Comparison of ENCODE assay signal across 9 cellular contexts in genomic region chr1:185693654-185694053, GRCh38. TPM values are rescaled to one million over a fixed set of nuclear protein-coding genes. Genes with fewer than 3 reads are reported as not detected.
A peak's percentile ranks its signal among the peaks of the same experiment; 100 is the strongest.
DNase-seq lines count a peak whose midpoint lies in the region; ATAC-seq and TF ChIP-seq lines count a peak whose summit lies in the region.
"Had no signal": no experiment of that assay in that cellular context is flagged by ENCODE, and none has a peak within 500 bp of the region (broad histone marks: within the 10 kb centered on the region; RNA-seq: fewer than 3 reads in every experiment).

No MANE protein-coding gene starts in this region.

- H3K9me3 Mint-ChIP-seq in activated CD8-positive, alpha-beta memory T cell treated with anti-CD3 and anti-CD28 coated beads, Interleukin-2, amount 10 ng/mL, durations not matched to agents 7 days and 5 days (ENCODE audit: low read depth) = no peaks in the 10 kb centered on the region
- peaks cover 0 to 12% of the 10 kb centered on the region in 2 donors for H3K9me3 Mint-ChIP-seq in stimulated activated naive CD8-positive, alpha-beta T cell treated with anti-CD3 and anti-CD28 coated beads, Interleukin-15, amount 100 ng/mL, for 72 hours

- H3K36me3 Mint-ChIP-seq in activated CD8-positive, alpha-beta memory T cell treated with anti-CD3 and anti-CD28 coated beads, Interleukin-2, amount 10 ng/mL, durations not matched to agents 7 days and 5 days = peaks cover 19% of the 10 kb centered on the region

- H3K4me3 Mint-ChIP-seq in activated CD8-positive, alpha-beta memory T cell treated with anti-CD3 and anti-CD28 coated beads, Interleukin-2, amount 10 ng/mL, durations not matched to agents 7 days and 5 days = peak overlapping the region; percentile 53
- H3K4me3 Mint-ChIP-seq in stimulated activated naive CD8-positive, alpha-beta T cell treated with anti-CD3 and anti-CD28 coated beads, Interleukin-15, amount 100 ng/mL, for 72 hours = peak overlapping the region; percentile 76 to 85

- ATAC-seq in activated CD8-positive, alpha-beta memory T cell treated with anti-CD3 and anti-CD28 coated beads, Interleukin-2, amount 10 ng/mL, durations not matched to agents 7 days and 5 days = no peak
- peak; percentile 29 for ATAC-seq in HG03139 (IDR thresholded peaks at IDR 0.05; ENCODE audit: unreplicated experiment)
- no peak for ATAC-seq in stimulated activated naive CD8-positive, alpha-beta T cell treated with anti-CD3 and anti-CD28 coated beads, Interleukin-15, amount 100 ng/mL, for 72 hours

- peak overlapping the region; percentile 75 for H3K27ac Mint-ChIP-seq in activated CD8-positive, alpha-beta memory T cell treated with anti-CD3 and anti-CD28 coated beads, Interleukin-2, amount 10 ng/mL, durations not matched to agents 7 days and 5 days
- H3K27ac Mint-ChIP-seq in stimulated activated naive CD8-positive, alpha-beta T cell treated with anti-CD3 and anti-CD28 coated beads, Interleukin-15, amount 100 ng/mL, for 72 hours = peak overlapping the region; percentile 91 to 97

- no peaks in the 10 kb centered on the region for H3K27me3 ChIP-seq in colonic mucosa

- peaks cover 17% of the 10 kb centered on the region for H3K4me1 Mint-ChIP-seq in activated CD8-positive, alpha-beta memory T cell treated with anti-CD3 and anti-CD28 coated beads, Interleukin-2, amount 10 ng/mL, durations not matched to agents 7 days and 5 days
- peaks cover 13% of the 10 kb centered on the region for H3K4me1 Mint-ChIP-seq in stimulated activated naive CD8-positive, alpha-beta T cell treated with anti-CD3 and anti-CD28 coated beads, Interleukin-15, amount 100 ng/mL, for 72 hours

- CTCF ChIA-PET in activated CD8-positive, alpha-beta memory T cell treated with anti-CD3 and anti-CD28 coated beads, Interleukin-2, amount 10 ng/mL, durations not matched to agents 7 days and 5 days (lab: Charles Lee) = interaction anchor here (1.0 to 3.8 kb wide), 3 partner anchors 8 to 455 kb away, joined by 3 to 13 read pairs (median 4); no protein-coding TSS in a partner anchor

- H3K36me3 ChIP-seq in colonic mucosa = no peaks in the 10 kb centered on the region

- H3K9me3 ChIP-seq in colonic mucosa = no peaks in the 10 kb centered on the region

- H3K9ac ChIP-seq in colonic mucosa (ENCODE audit: low read depth in 2 of 2, low read length in 2 of 2) = no peak overlapping the region

- in situ Hi-C loops in G401 (cut with HindIII; ENCODE audit: low sequenced_read_pairs) = no loop called here

- no peak for DNase-seq in activated CD8-positive, alpha-beta memory T cell treated with anti-CD3 and anti-CD28 coated beads, Interleukin-2, amount 10 ng/mL, durations not matched to agents 7 days and 5 days
- DNase-seq in activated CD8-positive, alpha-beta memory T cell treated with anti-CD3 and anti-CD28 coated beads, Interleukin-2, amount 50 U/mL, for 48 hours = no peak
- DNase-seq in colonic mucosa (no peak), SIG-M5 (lab: John Stamatoyannopoulos, UW) (no peak), COR-L47 (lab: John Stamatoyannopoulos, UW) (no peak), G401 (ENCODE audit: low spot score) (no peak)
- DNase-seq in stimulated activated naive CD8-positive, alpha-beta T cell treated with anti-CD3 and anti-CD28 coated beads, Interleukin-15, amount 100 ng/mL, for 72 hours = no peak
- DNase-seq: NCI-H1105 treated with DMSO at 0.1 percent for 48 hours had no signal

- intact Hi-C loops in colonic mucosa (cut with DNase I) = no loop called here

- no peak overlapping the region for H3K27ac ChIP-seq in colonic mucosa

- H3K4me3 ChIP-seq in colonic mucosa = peak overlapping the region; percentile 18

- TF ChIP-seq CTCF in colonic mucosa (IDR thresholded peaks at IDR 0.05) = no peak

- peaks cover 5% of the 10 kb centered on the region for H3K4me1 ChIP-seq in colonic mucosa

- H3K27me3 Mint-ChIP-seq in activated CD8-positive, alpha-beta memory T cell treated with anti-CD3 and anti-CD28 coated beads, Interleukin-2, amount 10 ng/mL, durations not matched to agents 7 days and 5 days = peaks cover 12% of the 10 kb centered on the region
- H3K27me3 Mint-ChIP-seq in stimulated activated naive CD8-positive, alpha-beta T cell treated with anti-CD3 and anti-CD28 coated beads, Interleukin-15, amount 100 ng/mL, for 72 hours = no peaks in the 10 kb centered on the region

RNA-seq across cellular contexts. Expression of gene HMCN1, which starts 40.5 kb away (rescaled TPM):
- under 1 TPM; 0.06 to 0.28 TPM for total RNA-seq in activated CD8-positive, alpha-beta memory T cell treated with anti-CD3 and anti-CD28 coated beads, Interleukin-2, amount 10 ng/mL, durations not matched to agents 7 days and 5 days
- 1 to 10 TPM; 1.3 to 3.7 TPM for total RNA-seq in colonic mucosa
- total RNA-seq in G401 (2014; rRNA removed; shearing (Covaris generic)) = 14.9 and 16.2 TPM in 2 replicates
